Comparison of ENCODE assay signal across 38 cellular contexts in the genomic region with DNA sequence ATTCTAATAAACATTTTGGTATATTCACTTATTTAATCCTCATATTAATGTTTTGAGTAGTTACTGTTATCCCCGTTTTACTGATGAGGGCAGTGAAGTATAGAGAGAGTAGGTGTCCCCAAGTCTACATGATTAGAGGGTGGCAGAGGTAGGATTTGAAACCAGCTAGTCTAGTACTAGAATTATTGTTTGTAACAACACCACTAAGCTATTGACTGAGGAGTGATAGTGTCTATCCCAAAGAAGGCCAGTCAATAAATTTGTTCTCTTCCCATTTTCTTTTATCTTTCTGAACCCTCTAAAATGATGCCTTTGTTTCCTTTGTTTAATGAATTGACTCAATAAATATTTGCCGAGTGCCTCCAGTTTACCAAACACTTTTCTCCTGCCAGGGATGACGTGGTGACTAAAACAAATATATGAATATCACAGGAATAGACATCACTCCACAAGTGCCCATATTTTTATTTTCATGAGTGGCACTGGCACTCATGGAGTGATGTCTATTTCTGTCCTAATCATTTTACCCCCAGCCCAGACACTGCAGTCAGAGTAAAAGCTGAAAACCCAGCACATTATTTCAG.
DNase-seq lines count a peak whose midpoint lies in the region; ATAC-seq, FAIRE-seq and TF ChIP-seq lines count a peak whose summit lies in the region.
"Had no signal": no experiment of that assay in that cellular context is flagged by ENCODE, and none has a peak within 500 bp of the region (broad histone marks: within the 10 kb centered on the region; RNA-seq: fewer than 3 reads in every experiment).

No MANE protein-coding gene starts in this region.

- H3K4me3 ChIP-seq in LNCaP clone FGC (ENCODE audit: low read depth, low read length) = no peak overlapping the region
- no peak overlapping the region for H3K4me3 ChIP-seq in H1 (ENCODE audit: extremely low read depth in 1 of 4, insufficient read depth in 2 of 4, low read depth in 3 of 4, low read length in 4 of 4)
- H3K4me3 ChIP-seq: cardiac muscle cell, left ventricle myocardium inferior, neural progenitor cell, spleen, stomach, tibial artery, vagina had no signal

- H3K18ac ChIP-seq in H1 (ENCODE audit: extremely low read depth, low read length) = no peak overlapping the region

- H3K56ac ChIP-seq in H1 (replicated peaks; ENCODE audit: insufficient read length, low read depth, low read length) = no peak overlapping the region

- H2BK120ac ChIP-seq in H1 (replicated peaks; ENCODE audit: low read depth, low read length) = no peak overlapping the region

- no peaks in the 10 kb centered on the region for H3K36me3 Mint-ChIP-seq in stimulated activated naive B cell treated with anti-CD40 and anti-IgM and Interleukin-4, amounts not matched to agents 10 μg/mL and 1 μg/mL and 100 μg/mL, for 72 hours
- H3K36me3 Mint-ChIP-seq: activated naive CD8-positive, alpha-beta T cell treated with anti-CD3 and anti-CD28 coated beads, Interleukin-2, amount 10 ng/mL, durations not matched to agents 7 days and 5 days; CD4-positive, alpha-beta memory T cell; neural progenitor cell; T-cell; WTC11 had no signal

- H3K14ac ChIP-seq in H1 (ENCODE audit: insufficient read length) = no peak overlapping the region

- no peak overlapping the region for H4K5ac ChIP-seq in H1 (ENCODE audit: insufficient read length, low read depth, low read length)

- H3K27ac ChIP-seq in H1 (ENCODE audit: low read depth, low read length) = no peak overlapping the region
- H3K27ac ChIP-seq: cardiac muscle cell, left ventricle myocardium inferior, neural progenitor cell, spleen, stomach, tibial artery, vagina had no signal

- no peak overlapping the region for H3K4me3 Mint-ChIP-seq in stimulated activated naive B cell treated with anti-CD40 and anti-IgM and Interleukin-4, amounts not matched to agents 10 μg/mL and 1 μg/mL and 100 μg/mL, for 72 hours
- H3K4me3 Mint-ChIP-seq: activated CD4-positive, alpha-beta T cell treated with anti-CD3 and anti-CD28 coated beads, Interleukin-2, amount 10 ng/mL, durations not matched to agents 24 days and 14 days; activated naive CD8-positive, alpha-beta T cell treated with anti-CD3 and anti-CD28 coated beads, Interleukin-2, amount 10 ng/mL, durations not matched to agents 7 days and 5 days; CD4-positive, alpha-beta memory T cell; effector memory CD8-positive, alpha-beta T cell; neural progenitor cell; T-cell; WTC11 had no signal

- H3K36me3 ChIP-seq in H1 (ENCODE audit: control insufficient read depth in 2 of 4, insufficient read depth in 4 of 4, low read length in 3 of 4) = no peaks in the 10 kb centered on the region
- H3K36me3 ChIP-seq: cardiac muscle cell, left ventricle myocardium inferior, neural progenitor cell, spleen, stomach, tibial artery, vagina had no signal

- H4K20me1 ChIP-seq in H1 (replicated peaks in 1 of 2; ENCODE audit: control insufficient read depth in 1 of 2, insufficient read depth in 2 of 2, low read length in 2 of 2) = no peaks in the 10 kb centered on the region

- intact Hi-C loops in Right ventricle myocardium superior (cut with DNase I) = no loop called here

- no peak for ATAC-seq in stimulated activated naive B cell treated with anti-CD40 and anti-IgM and Interleukin-4, amounts not matched to agents 10 μg/mL and 1 μg/mL and 100 μg/mL, for 72 hours (replicated peaks)
- no peak for ATAC-seq in GM18907 (IDR thresholded peaks at IDR 0.05; ENCODE audit: unreplicated experiment)
- ATAC-seq in Right ventricle myocardium superior (ENCODE audit: poor library complexity) = no peak
- ATAC-seq: effector memory CD8-positive, alpha-beta T cell; HCT116; right cardiac atrium; T-cell; WTC11 had no signal

- H3K23me2 ChIP-seq in H1 (ENCODE audit: low read depth, low read length) = no peaks in the 10 kb centered on the region

- no peak for FAIRE-seq in H1 (lab: Jason Lieb, UNC)
- FAIRE-seq: islet of Langerhans had no signal

- H4K8ac ChIP-seq in H1 (ENCODE audit: extremely low read depth, insufficient read depth, low read length) = no peak overlapping the region

- H3K4me1 ChIP-seq in H1 (replicated peaks in 1 of 4; ENCODE audit: control insufficient read depth in 3 of 4, insufficient read depth in 4 of 4, low read length in 3 of 4) = peaks cover 0 to 2% (median 0%) of the 10 kb centered on the region in 4 experiments; a peak in 1 of 7 replicates
- H3K4me1 ChIP-seq: left ventricle myocardium inferior, neural progenitor cell, spleen, stomach, tibial artery, vagina had no signal

- no peak overlapping the region for H2AFZ ChIP-seq in H1 (ENCODE audit: low read length)
- H2AFZ ChIP-seq: neural progenitor cell had no signal

- no peaks in the 10 kb centered on the region for H3K79me2 ChIP-seq in H1 (ENCODE audit: control insufficient read depth in 1 of 2, insufficient read depth in 2 of 2, low read length in 2 of 2)

- no peak overlapping the region for H3K4me2 ChIP-seq in H1 (ENCODE audit: insufficient read depth in 1 of 2, low read depth in 2 of 2, low read length in 2 of 2)
- H3K4me2 ChIP-seq: neural progenitor cell had no signal

- H3K23ac ChIP-seq in H1 (ENCODE audit: insufficient read length) = no peak overlapping the region

- H3K4me1 Mint-ChIP-seq in stimulated activated naive B cell treated with anti-CD40 and anti-IgM and Interleukin-4, amounts not matched to agents 10 μg/mL and 1 μg/mL and 100 μg/mL, for 72 hours = no peaks in the 10 kb centered on the region
- H3K4me1 Mint-ChIP-seq: activated CD4-positive, alpha-beta T cell treated with anti-CD3 and anti-CD28 coated beads, Interleukin-2, amount 10 ng/mL, durations not matched to agents 24 days and 14 days; activated naive CD8-positive, alpha-beta T cell treated with anti-CD3 and anti-CD28 coated beads, Interleukin-2, amount 10 ng/mL, durations not matched to agents 7 days and 5 days; neural progenitor cell; T-cell had no signal

- no peak overlapping the region for H2BK20ac ChIP-seq in H1 (ENCODE audit: low read length)

- peak; percentile 14; the same call in 1 of the 2 replicates for TF ChIP-seq CTCF in LNCaP clone FGC (IDR thresholded peaks at IDR 0.05; ENCODE audit: control insufficient read depth, extremely low read depth, insufficient read depth)
- no peak for TF ChIP-seq CTCF in H1 (IDR thresholded peaks at IDR 0.05; ENCODE audit: control extremely low read depth in 1 of 3, insufficient read depth in 1 of 3, low read depth in 1 of 3, low read length in 3 of 3)

- peaks cover 0 to 1% of the 10 kb centered on the region in 2 donors for H3K9me3 Mint-ChIP-seq in stimulated activated naive B cell treated with anti-CD40 and anti-IgM and Interleukin-4, amounts not matched to agents 10 μg/mL and 1 μg/mL and 100 μg/mL, for 72 hours
- H3K9me3 Mint-ChIP-seq: activated CD4-positive, alpha-beta T cell treated with anti-CD3 and anti-CD28 coated beads, Interleukin-2, amount 10 ng/mL, durations not matched to agents 24 days and 14 days; activated naive CD8-positive, alpha-beta T cell treated with anti-CD3 and anti-CD28 coated beads, Interleukin-2, amount 10 ng/mL, durations not matched to agents 7 days and 5 days; effector memory CD8-positive, alpha-beta T cell; neural progenitor cell; T-cell had no signal

- H3K9me3 ChIP-seq in H1 (ENCODE audit: insufficient read depth in 2 of 2, low read depth in 1 of 2, low read length in 1 of 2) = no peaks in the 10 kb centered on the region
- H3K9me3 ChIP-seq: left ventricle myocardium inferior, stomach, tibial artery, vagina had no signal

- no peak overlapping the region for H2AK5ac ChIP-seq in H1 (ENCODE audit: low read depth, low read length)

- no peak overlapping the region for H2BK15ac ChIP-seq in H1 (ENCODE audit: low read length)

- H3K9ac ChIP-seq in H1 (replicated peaks in 1 of 4; ENCODE audit: extremely low read depth in 1 of 4, low read depth in 3 of 4, low read length in 3 of 4) = no peak overlapping the region
- H3K9ac ChIP-seq: neural progenitor cell had no signal

- no peaks in the 10 kb centered on the region for H3K79me1 ChIP-seq in H1 (ENCODE audit: low read depth, low read length)

- TF ChIP-seq RAD21 in H1 (IDR thresholded peaks at IDR 0.05 in 1 of 2, conservative IDR thresholded peaks at IDR 0.05 in 1 of 2; ENCODE audit: low read depth in 2 of 2, low read length in 2 of 2) = peak; percentile 11 to 32; a peak in 3 of 4 replicates

- TF ChIP-seq POLR2A in H1 (IDR thresholded peaks at IDR 0.05; ENCODE audit: control extremely low read depth in 1 of 2, low read depth in 2 of 2, low read length in 2 of 2) = no peak

- H2BK12ac ChIP-seq in H1 (ENCODE audit: low read depth, low read length) = no peak overlapping the region

- H3K27me3 Mint-ChIP-seq in stimulated activated naive B cell treated with anti-CD40 and anti-IgM and Interleukin-4, amounts not matched to agents 10 μg/mL and 1 μg/mL and 100 μg/mL, for 72 hours = peaks cover 0 to 12% of the 10 kb centered on the region in 2 donors

- 95% methylated on average over 3 of the region's 3 CpGs; no CpG with 5 or more reads in 1 of the 2 experiments for WGBS in H1 (ENCODE audit: extremely low coverage in 1 of 2, insufficient coverage in 1 of 2, insufficient read length in 1 of 2, insufficient replicate concordance in 2 of 2, low coverage in 1 of 2, low lambda C conversion rate in 2 of 2, missing lambda C conversion rate in 1 of 2), 2 experiments

- no peak overlapping the region for H4K91ac ChIP-seq in H1 (replicated peaks; ENCODE audit: insufficient read length, low read length)

- POLR2A ChIA-PET in H1 (lab: Charles Lee; ENCODE audit: partially characterized antibody) = interaction anchor here (0.8 kb wide), 1 partner anchor 8 kb away, joined by 3 read pairs; no protein-coding TSS in a partner anchor

- H3K27ac Mint-ChIP-seq in stimulated activated naive B cell treated with anti-CD40 and anti-IgM and Interleukin-4, amounts not matched to agents 10 μg/mL and 1 μg/mL and 100 μg/mL, for 72 hours = no peak overlapping the region
- H3K27ac Mint-ChIP-seq: activated CD4-positive, alpha-beta T cell treated with anti-CD3 and anti-CD28 coated beads, Interleukin-2, amount 10 ng/mL, durations not matched to agents 24 days and 14 days; activated naive CD8-positive, alpha-beta T cell treated with anti-CD3 and anti-CD28 coated beads, Interleukin-2, amount 10 ng/mL, durations not matched to agents 7 days and 5 days; CD4-positive, alpha-beta memory T cell; effector memory CD8-positive, alpha-beta T cell; neural progenitor cell; T-cell; WTC11 had no signal

- H3K27me3 ChIP-seq in H1 (replicated peaks in 1 of 4; ENCODE audit: control insufficient read depth in 3 of 4, extremely low read depth in 1 of 4, insufficient read depth in 3 of 4, low read length in 3 of 4) = no peaks in the 10 kb centered on the region
- H3K27me3 ChIP-seq: cardiac muscle cell, neural progenitor cell, spleen, stomach, tibial artery, vagina had no signal

- no peak overlapping the region for H2BK5ac ChIP-seq in H1 (ENCODE audit: low read depth, low read length)

- DNase-seq in COLO668 (lab: John Stamatoyannopoulos, UW; ENCODE audit: unreplicated experiment) = peak; percentile 36
- peak; percentile 89 for DNase-seq in LNCaP clone FGC (ENCODE audit: low read depth)
- DNase-seq in NCI-H510A treated with DMSO at 0.1 percent for 48 hours (lab: John Stamatoyannopoulos, UW) = peak; percentile 90
- DNase-seq in H1 (ENCODE audit: low read depth in 1 of 2, low spot score in 2 of 2) = no peak
- no peak for DNase-seq in stimulated activated naive B cell treated with anti-CD40 and anti-IgM and Interleukin-4, amounts not matched to agents 10 μg/mL and 1 μg/mL and 100 μg/mL, for 72 hours
- no peak for DNase-seq in cerebellum (ENCODE audit: low spot score)
- no peak for DNase-seq in Right ventricle myocardium superior
- DNase-seq: activated CD4-positive, alpha-beta T cell treated with anti-CD3 and anti-CD28 coated beads, Interleukin-2, amount 10 ng/mL, durations not matched to agents 24 days and 14 days; activated CD8-positive, alpha-beta memory T cell treated with anti-CD3 and anti-CD28 coated beads for 24 hours; activated naive CD8-positive, alpha-beta T cell treated with anti-CD3 and anti-CD28 coated beads, Interleukin-2, amount 10 ng/mL, durations not matched to agents 7 days and 5 days; activated T-cell treated with anti-CD3 and anti-CD28 coated beads for 4 hours; AML-193; aorta; CD4-positive, alpha-beta memory T cell; cortex of kidney; DMS 273 treated with DMSO at 0.1 percent for 48 hours; effector memory CD8-positive, alpha-beta T cell; erythroblast; left ventricle myocardium inferior; mesendoderm; MV-4-11; NCI-H1694; NCI-H82; right cardiac atrium; RPMI8226; spleen; stimulated activated CD4-positive, alpha-beta T cell treated with anti-CD3 and anti-CD28 coated beads, Interleukin-2, amount 100 ng/mL, for 24 hours; stimulated activated CD8-positive, alpha-beta memory T cell treated with anti-CD3 and anti-CD28 coated beads, Interleukin-4, amount 100 ng/mL, for 48 hours; stomach; T-cell; tibial artery had no signal

- CTCF ChIA-PET in H1 (lab: Charles Lee; ENCODE audit: partially characterized antibody) = interaction anchor here (1.0 to 4.1 kb wide), 5 partner anchors 8 to 34 kb away, joined by 3 to 20 read pairs (median 4); no protein-coding TSS in a partner anchor

- no peak overlapping the region for H3K4ac ChIP-seq in H1 (replicated peaks; ENCODE audit: insufficient read length, low read depth, low read length)

- TF ChIP-seq EP300 in H1 (IDR thresholded peaks at IDR 0.05; ENCODE audit: borderline replicate concordance in 1 of 2, low read depth in 2 of 2, low read length in 2 of 2) = no peak

Comparison
In these comparisons a context has a peak if more than half of its experiments do, and no peak if none do; other contexts are left out.
1. DNase-seq: peak in COLO668 (single experiment), LNCaP clone FGC (single experiment) and NCI-H510A treated with DMSO at 0.1 percent for 48 hours (single experiment); none in H1 (0 of 2), stimulated activated naive B cell treated with anti-CD40 and anti-IgM and Interleukin-4, amounts not matched to agents 10 μg/mL and 1 μg/mL and 100 μg/mL, for 72 hours (single experiment), cerebellum (single experiment) and Right ventricle myocardium superior (single experiment).